ENCODE assay signal across 1 cellular context in the genomic region with DNA sequence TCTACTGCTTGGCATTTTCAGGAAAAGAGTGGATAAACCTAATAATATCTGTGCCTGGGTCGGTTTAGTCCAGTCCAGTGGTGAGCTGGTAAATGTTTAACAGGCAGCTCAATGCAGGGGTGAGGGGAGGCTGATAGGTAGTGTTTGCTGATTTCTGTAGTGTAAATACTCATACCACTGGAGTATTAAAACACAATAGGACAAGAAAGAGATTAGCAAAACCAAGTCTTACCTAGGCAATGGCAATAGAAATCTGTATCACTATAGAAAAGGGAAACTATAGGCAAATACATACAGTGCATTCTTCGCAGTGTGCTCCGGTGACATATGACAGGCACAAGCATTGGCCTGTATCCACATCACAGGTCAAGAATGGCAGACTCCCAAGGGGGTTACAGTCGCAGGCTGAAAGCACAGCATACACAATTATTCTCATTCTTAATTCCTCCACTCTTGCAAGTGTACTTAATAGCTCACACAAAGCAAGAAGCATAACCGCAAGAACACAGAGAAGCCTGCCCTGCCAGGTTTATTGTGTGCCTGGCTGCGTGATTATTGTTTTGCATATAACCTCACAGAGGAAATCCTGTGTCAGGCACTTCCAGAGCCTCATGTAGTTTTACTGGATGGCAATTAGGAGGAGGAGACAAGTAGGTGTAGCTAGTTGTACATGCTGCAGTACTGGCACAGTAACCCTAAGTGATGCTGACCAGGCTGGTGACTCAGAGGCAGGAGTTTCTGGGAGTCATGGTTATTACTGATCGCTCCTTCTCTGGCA.
TF ChIP-seq lines count a peak whose summit lies in the region.

No MANE protein-coding gene starts in this region.

TF ChIP-seq in HepG2, 621 proteins besides CTCF, POLR2A, EP300 and RAD21 (continued from another document and continues in another):
- TF ChIP-seq SNAPC4 (CRISPR knock-in tag; IDR thresholded peaks at IDR 0.05) (no peak), GTF3A (CRISPR knock-in tag; conservative IDR thresholded peaks at IDR 0.05) (no peak), CENPX (CRISPR knock-in tag; IDR thresholded peaks at IDR 0.05) (no peak), ZBTB7A (CRISPR knock-in tag; IDR thresholded peaks at IDR 0.05) (no peak), SYNCRIP (IDR thresholded peaks at IDR 0.05; ENCODE audit: insufficient read depth, low read depth, low read length) (no peak), FUBP1 (CRISPR knock-in tag; IDR thresholded peaks at IDR 0.05; ENCODE audit: borderline replicate concordance) (no peak), IRF9 (CRISPR knock-in tag; IDR thresholded peaks at IDR 0.05; ENCODE audit: borderline replicate concordance) (no peak), ZBTB39 (CRISPR knock-in tag; IDR thresholded peaks at IDR 0.05) (peak; percentile 99), CENPT (CRISPR knock-in tag; IDR thresholded peaks at IDR 0.05; ENCODE audit: low read depth) (no peak), PHF21A (CRISPR knock-in tag; IDR thresholded peaks at IDR 0.05) (peak; percentile 47; the same call in 1 of the 2 replicates), ZFP41 (CRISPR knock-in tag; IDR thresholded peaks at IDR 0.05; ENCODE audit: borderline replicate concordance) (no peak), MTERF4 (CRISPR knock-in tag; IDR thresholded peaks at IDR 0.05) (no peak), ZBTB7B (CRISPR knock-in tag; IDR thresholded peaks at IDR 0.05) (no peak), ZNF709 (CRISPR knock-in tag; IDR thresholded peaks at IDR 0.05) (no peak), GATAD1 (CRISPR knock-in tag; IDR thresholded peaks at IDR 0.05) (no peak), WIZ (CRISPR knock-in tag; IDR thresholded peaks at IDR 0.05) (no peak), ERF (CRISPR knock-in tag; IDR thresholded peaks at IDR 0.05) (no peak), MEIS1 (CRISPR knock-in tag; IDR thresholded peaks at IDR 0.05; ENCODE audit: borderline replicate concordance) (no peak), ZNF501 (CRISPR knock-in tag; IDR thresholded peaks at IDR 0.05) (no peak), ZSCAN25 (CRISPR knock-in tag; IDR thresholded peaks at IDR 0.05) (peak; percentile 100), ISL2 (CRISPR knock-in tag; IDR thresholded peaks at IDR 0.05) (peak; percentile 56), U2AF2 (IDR thresholded peaks at IDR 0.05; ENCODE audit: low read depth, low read length) (no peak), ZNF788 (CRISPR knock-in tag; IDR thresholded peaks at IDR 0.05; ENCODE audit: borderline replicate concordance) (no peak), POLR2AphosphoS5 (IDR thresholded peaks at IDR 0.05; ENCODE audit: low read depth, low read length) (no peak), AHDC1 (CRISPR knock-in tag; IDR thresholded peaks at IDR 0.05; ENCODE audit: borderline replicate concordance) (peak; percentile 67; the same call in 1 of the 2 replicates)
- TF ChIP-seq, protein P1, sequence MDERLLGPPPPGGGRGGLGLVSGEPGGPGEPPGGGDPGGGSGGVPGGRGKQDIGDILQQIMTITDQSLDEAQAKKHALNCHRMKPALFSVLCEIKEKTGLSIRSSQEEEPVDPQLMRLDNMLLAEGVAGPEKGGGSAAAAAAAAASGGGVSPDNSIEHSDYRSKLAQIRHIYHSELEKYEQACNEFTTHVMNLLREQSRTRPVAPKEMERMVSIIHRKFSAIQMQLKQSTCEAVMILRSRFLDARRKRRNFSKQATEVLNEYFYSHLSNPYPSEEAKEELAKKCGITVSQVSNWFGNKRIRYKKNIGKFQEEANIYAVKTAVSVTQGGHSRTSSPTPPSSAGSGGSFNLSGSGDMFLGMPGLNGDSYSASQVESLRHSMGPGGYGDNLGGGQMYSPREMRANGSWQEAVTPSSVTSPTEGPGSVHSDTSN (CRISPR knock-in tag; IDR thresholded peaks at IDR 0.05): no peak
- TF ChIP-seq, protein P2, sequence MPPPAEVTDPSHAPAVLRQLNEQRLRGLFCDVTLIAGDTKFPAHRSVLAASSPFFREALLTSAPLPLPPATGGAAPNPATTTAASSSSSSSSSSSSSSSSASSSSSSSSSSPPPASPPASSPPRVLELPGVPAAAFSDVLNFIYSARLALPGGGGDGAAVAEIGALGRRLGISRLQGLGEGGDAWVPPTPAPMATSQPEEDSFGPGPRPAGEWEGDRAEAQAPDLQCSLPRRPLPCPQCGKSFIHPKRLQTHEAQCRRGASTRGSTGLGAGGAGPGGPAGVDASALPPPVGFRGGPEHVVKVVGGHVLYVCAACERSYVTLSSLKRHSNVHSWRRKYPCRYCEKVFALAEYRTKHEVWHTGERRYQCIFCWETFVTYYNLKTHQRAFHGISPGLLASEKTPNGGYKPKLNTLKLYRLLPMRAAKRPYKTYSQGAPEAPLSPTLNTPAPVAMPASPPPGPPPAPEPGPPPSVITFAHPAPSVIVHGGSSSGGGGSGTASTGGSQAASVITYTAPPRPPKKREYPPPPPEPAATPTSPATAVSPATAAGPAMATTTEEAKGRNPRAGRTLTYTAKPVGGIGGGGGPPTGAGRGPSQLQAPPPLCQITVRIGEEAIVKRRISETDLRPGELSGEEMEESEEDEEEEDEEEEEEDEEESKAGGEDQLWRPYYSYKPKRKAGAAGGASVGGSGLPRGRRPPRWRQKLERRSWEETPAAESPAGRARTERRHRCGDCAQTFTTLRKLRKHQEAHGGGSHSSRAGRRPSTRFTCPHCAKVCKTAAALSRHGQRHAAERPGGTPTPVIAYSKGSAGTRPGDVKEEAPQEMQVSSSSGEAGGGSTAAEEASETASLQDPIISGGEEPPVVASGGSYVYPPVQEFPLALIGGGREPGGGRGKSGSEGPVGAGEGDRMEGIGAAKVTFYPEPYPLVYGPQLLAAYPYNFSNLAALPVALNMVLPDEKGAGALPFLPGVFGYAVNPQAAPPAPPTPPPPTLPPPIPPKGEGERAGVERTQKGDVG (CRISPR knock-in tag; IDR thresholded peaks at IDR 0.05; ENCODE audit: borderline replicate concordance): no peak
